In genomic region chr11:5254646-5255409, GRCh38 we compare ENCODE assay signal across 6 cellular contexts. TPM values are rescaled to one million over a fixed set of nuclear protein-coding genes. Genes with fewer than 3 reads are reported as not detected.
"Had no signal": no experiment of that assay in that cellular context is flagged by ENCODE, and none has a peak within 500 bp of the region (broad histone marks: within the 10 kb centered on the region; RNA-seq: fewer than 3 reads in every experiment).

Gene HBG2 (minus strand): TSS chr11:5254781. CDS start chr11:5254728, 53 bp downstream.

RNA-seq across cellular contexts. Expression of gene HBG2, which starts in this region (rescaled TPM):
- total RNA-seq: activated CD4-positive, alpha-beta memory T cell treated with anti-CD3 and anti-CD28 coated beads for 36 hours; activated CD4-positive, alpha-beta T cell treated with anti-CD3 and anti-CD28 coated beads, Interleukin-2, amount 10 ng/mL, durations not matched to agents 7 days and 5 days; Peyer's patch; Right ventricle myocardium superior; SJCRH30; T-helper 2 cell treated with Interferon-gamma antibody and Interleukin-4, amounts not matched to agents 100 ng/mL and 5 ng/mL, for 36 hours had no signal
